In genomic region chr10:65708057-65708456, GRCh38 we compare ENCODE assay signal across 1 cellular context.
A peak's percentile ranks its signal among the peaks of the same experiment; 100 is the strongest.
TF ChIP-seq lines count a peak whose summit lies in the region.

No MANE protein-coding gene starts in this region.

TF ChIP-seq in GM12878, 131 proteins besides CTCF, POLR2A, EP300 and RAD21 (continued from another document):
- TF ChIP-seq RELB (IDR thresholded peaks at IDR 0.05; ENCODE audit: low read depth) (peak; percentile 32; the same call in 1 of the 2 replicates), BCL11A (IDR thresholded peaks at IDR 0.05; ENCODE audit: low read depth, low read length) (0 out of 2 replicates have a peak, but pooled peaks have one; percentile 35), MTA2 (IDR thresholded peaks at IDR 0.05; ENCODE audit: low read depth) (peak; percentile 68), BHLHE40 (IDR thresholded peaks at IDR 0.05; ENCODE audit: borderline replicate concordance in 1 of 2, low read depth in 2 of 2, low read length in 1 of 2) (peak; percentile 94 to 95), SPI1 (IDR thresholded peaks at IDR 0.05; ENCODE audit: borderline replicate concordance, insufficient read depth, low read depth, low read length) (peak; percentile 95), PBX3 (IDR thresholded peaks at IDR 0.05; ENCODE audit: insufficient replicate concordance, low read depth, low read length) (no peak), BCL3 (IDR thresholded peaks at IDR 0.05; ENCODE audit: borderline replicate concordance, insufficient read depth, low read depth, low read length, poor library complexity, severe bottlenecking) (no peak), RUNX3 (IDR thresholded peaks at IDR 0.05; ENCODE audit: low read length) (peak; percentile 45; the same call in 1 of the 2 replicates), RAD51 (IDR thresholded peaks at IDR 0.05) (peak; percentile 35; the same call in 1 of the 2 replicates), IKZF2 (IDR thresholded peaks at IDR 0.05) (peak; percentile 29 to 30; a peak in 2 of 4 replicates), HCFC1 (IDR thresholded peaks at IDR 0.05; ENCODE audit: low read length) (no peak), GATAD2B (conservative IDR thresholded peaks at IDR 0.05; ENCODE audit: low read depth) (no peak; the same call in 1 of the 2 replicates)
